In genomic region chr2:216339456-216340279, GRCh38 we compare ENCODE assay signal across 9 cellular contexts. TPM values are rescaled to one million over a fixed set of nuclear protein-coding genes. Genes with fewer than 3 reads are reported as not detected.
DNase-seq lines count a peak whose midpoint lies in the region; ATAC-seq, FAIRE-seq and TF ChIP-seq lines count a peak whose summit lies in the region.
"Had no signal": no experiment of that assay in that cellular context is flagged by ENCODE, and none has a peak within 500 bp of the region (broad histone marks: within the 10 kb centered on the region; RNA-seq: fewer than 3 reads in every experiment).

No MANE protein-coding gene starts in this region.

- no peak for FAIRE-seq in GM19239 (lab: Jason Lieb, UNC)

- H3K4me1 ChIP-seq in fibroblast of lung (ENCODE audit: control insufficient read depth, extremely low read depth, insufficient read depth, low read length) (peaks cover 23% of the 10 kb centered on the region), osteoblast (ENCODE audit: insufficient read depth, low read length) (peaks cover 32% of the 10 kb centered on the region)

- ATAC-seq in activated CD8-positive, alpha-beta memory T cell treated with anti-CD3 and anti-CD28 coated beads, Interleukin-2, amount 10 ng/mL, durations not matched to agents 7 days and 5 days, result no peak

- H3K27ac ChIP-seq in fibroblast of lung (ENCODE audit: insufficient read depth, low read length), result peak overlapping the region; percentile 63
- peak overlapping the region; percentile 43 for H3K27ac ChIP-seq in osteoblast (ENCODE audit: low read depth, low read length)

- H2AFZ ChIP-seq in fibroblast of lung (ENCODE audit: low read length) (peak overlapping the region; percentile 61), osteoblast (ENCODE audit: low read length) (peak overlapping the region; percentile 48)

- no peaks in the 10 kb centered on the region for H3K36me3 Mint-ChIP-seq in activated CD8-positive, alpha-beta memory T cell treated with anti-CD3 and anti-CD28 coated beads, Interleukin-2, amount 10 ng/mL, durations not matched to agents 7 days and 5 days

- no peaks in the 10 kb centered on the region for H3K4me1 Mint-ChIP-seq in activated CD8-positive, alpha-beta memory T cell treated with anti-CD3 and anti-CD28 coated beads, Interleukin-2, amount 10 ng/mL, durations not matched to agents 7 days and 5 days

- H3K27me3 ChIP-seq in fibroblast of lung (ENCODE audit: control insufficient read depth, insufficient read depth, low read length) (no peaks in the 10 kb centered on the region), osteoblast (ENCODE audit: insufficient read depth, low read length) (no peaks in the 10 kb centered on the region)

- DNase-seq in H4 (ENCODE audit: low spot score) (peak; percentile 66), NCI-H524 treated with DMSO at 0.1 percent for 48 hours (lab: John Stamatoyannopoulos, UW) (peak; percentile 94), fibroblast of lung (ENCODE audit: low read depth in 2 of 2) (peak; percentile 73 to 80), osteoblast (ENCODE audit: insufficient read length, low spot score, missing footprints) (peak; percentile 69), GM19239 (ENCODE audit: insufficient read length, low spot score) (no peak)
- DNase-seq in stimulated activated CD4-positive, alpha-beta T cell treated with anti-CD3 and anti-CD28 coated beads, Interleukin-2, amount 100 ng/mL, for 24 hours, result no peak
- no peak for DNase-seq in activated CD8-positive, alpha-beta memory T cell treated with anti-CD3 and anti-CD28 coated beads, Interleukin-2, amount 10 ng/mL, durations not matched to agents 7 days and 5 days
- DNase-seq in activated effector memory CD4-positive, alpha-beta T cell treated with anti-CD3 and anti-CD28 coated beads, Interleukin-2, amount 50 U/mL, for 16 hours, result no peak
- DNase-seq: activated CD4-positive, alpha-beta T cell treated with anti-CD3 and anti-CD28 coated beads, Interleukin-2, amount 10 ng/mL, durations not matched to agents 24 days and 14 days had no signal

- peak overlapping the region; percentile 55 for H3K4me2 ChIP-seq in fibroblast of lung (ENCODE audit: extremely low read depth, insufficient read depth, low read length)
- peak overlapping the region; percentile 6 for H3K4me2 ChIP-seq in osteoblast (ENCODE audit: insufficient read depth, low read length)

- no peaks in the 10 kb centered on the region for H4K20me1 ChIP-seq in fibroblast of lung (ENCODE audit: control insufficient read depth, extremely low read depth, insufficient read depth, low read length)
- no peaks in the 10 kb centered on the region for H4K20me1 ChIP-seq in osteoblast (ENCODE audit: insufficient read depth, low read length)

- H3K79me2 ChIP-seq in fibroblast of lung (ENCODE audit: control insufficient read depth, insufficient read depth, low read length), result no peaks in the 10 kb centered on the region
- H3K79me2 ChIP-seq in osteoblast (ENCODE audit: insufficient read depth, low read length), result peaks cover 5% of the 10 kb centered on the region

- no peaks in the 10 kb centered on the region for H3K9me3 Mint-ChIP-seq in activated CD8-positive, alpha-beta memory T cell treated with anti-CD3 and anti-CD28 coated beads, Interleukin-2, amount 10 ng/mL, durations not matched to agents 7 days and 5 days (ENCODE audit: low read depth)
- H3K9me3 Mint-ChIP-seq: activated CD4-positive, alpha-beta T cell treated with anti-CD3 and anti-CD28 coated beads, Interleukin-2, amount 10 ng/mL, durations not matched to agents 24 days and 14 days had no signal

- H3K27ac Mint-ChIP-seq in activated CD8-positive, alpha-beta memory T cell treated with anti-CD3 and anti-CD28 coated beads, Interleukin-2, amount 10 ng/mL, durations not matched to agents 7 days and 5 days, result no peak overlapping the region
- H3K27ac Mint-ChIP-seq: activated CD4-positive, alpha-beta T cell treated with anti-CD3 and anti-CD28 coated beads, Interleukin-2, amount 10 ng/mL, durations not matched to agents 24 days and 14 days had no signal

- peak; percentile 16 to 25 for TF ChIP-seq CTCF in fibroblast of lung (conservative IDR thresholded peaks at IDR 0.05 in 1 of 2, IDR thresholded peaks at IDR 0.05 in 1 of 2; ENCODE audit: low read depth in 1 of 2, low read length in 2 of 2)
- TF ChIP-seq CTCF in osteoblast (IDR thresholded peaks at IDR 0.05; ENCODE audit: extremely low read depth, low read depth, low read length), result no peak

- H3K9ac ChIP-seq in fibroblast of lung (ENCODE audit: insufficient read depth, low read length), result no peak overlapping the region

- no peak overlapping the region for H3K4me3 Mint-ChIP-seq in activated CD8-positive, alpha-beta memory T cell treated with anti-CD3 and anti-CD28 coated beads, Interleukin-2, amount 10 ng/mL, durations not matched to agents 7 days and 5 days
- H3K4me3 Mint-ChIP-seq: activated CD4-positive, alpha-beta T cell treated with anti-CD3 and anti-CD28 coated beads, Interleukin-2, amount 10 ng/mL, durations not matched to agents 24 days and 14 days had no signal

- H3K9me3 ChIP-seq in fibroblast of lung (ENCODE audit: control insufficient read depth, insufficient read depth, low read depth, low read length) (no peaks in the 10 kb centered on the region), osteoblast (ENCODE audit: low read depth, low read length) (no peaks in the 10 kb centered on the region)

- H3K4me3 ChIP-seq in fibroblast of lung (replicated peaks in 1 of 4; ENCODE audit: control extremely low read depth in 1 of 4, insufficient read depth in 1 of 4, low read depth in 3 of 4, low read length in 4 of 4), result peak overlapping the region in 1 of 4 experiments; percentile 17
- no peak overlapping the region for H3K4me3 ChIP-seq in osteoblast (ENCODE audit: insufficient read depth, low read length)

- H3K27me3 Mint-ChIP-seq in activated CD8-positive, alpha-beta memory T cell treated with anti-CD3 and anti-CD28 coated beads, Interleukin-2, amount 10 ng/mL, durations not matched to agents 7 days and 5 days, result peaks cover 14% of the 10 kb centered on the region

- CTCF ChIA-PET in activated CD8-positive, alpha-beta memory T cell treated with anti-CD3 and anti-CD28 coated beads, Interleukin-2, amount 10 ng/mL, durations not matched to agents 7 days and 5 days (lab: Charles Lee), result no interaction called here

- H3K36me3 ChIP-seq in fibroblast of lung (ENCODE audit: control insufficient read depth, insufficient read depth, low read length) (no peaks in the 10 kb centered on the region), osteoblast (ENCODE audit: insufficient read depth, low read length) (no peaks in the 10 kb centered on the region)

RNA-seq across cellular contexts. Expression of gene MARCHF4, which starts 32.6 kb away (rescaled TPM):
- total RNA-seq in H4 (2014; rRNA removed; shearing (Covaris generic)), result 0.15 and 0.29 TPM in 2 replicates
- 0.26 and 1.3 TPM in 2 replicates for total RNA-seq in fibroblast of lung
- 3.6 and 7.3 TPM in 2 replicates for polyA plus RNA-seq in fibroblast of lung
- 8.0 and 13.5 TPM in 2 replicates for polyA plus RNA-seq in fibroblast of lung (2012)
- polyA minus RNA-seq in fibroblast of lung (ENCODE audit: low replicate concordance), result 6.3 and 16.2 TPM in 2 replicates
- 0.72 and 1.5 TPM in 2 replicates for total RNA-seq in osteoblast
- total RNA-seq in activated CD8-positive, alpha-beta memory T cell treated with anti-CD3 and anti-CD28 coated beads, Interleukin-2, amount 10 ng/mL, durations not matched to agents 7 days and 5 days, result not detected
- total RNA-seq: activated CD4-positive, alpha-beta T cell treated with anti-CD3 and anti-CD28 coated beads, Interleukin-2, amount 10 ng/mL, durations not matched to agents 24 days and 14 days had no signal

Comparison
In these comparisons a context has a peak if more than half of its experiments do, and no peak if none do; other contexts are left out.
1. DNase-seq: peak in H4 (single experiment), NCI-H524 treated with DMSO at 0.1 percent for 48 hours (single experiment), fibroblast of lung (2 of 2) and osteoblast (single experiment); none in GM19239 (single experiment), stimulated activated CD4-positive, alpha-beta T cell treated with anti-CD3 and anti-CD28 coated beads, Interleukin-2, amount 100 ng/mL, for 24 hours (0 of 2), activated CD8-positive, alpha-beta memory T cell treated with anti-CD3 and anti-CD28 coated beads, Interleukin-2, amount 10 ng/mL, durations not matched to agents 7 days and 5 days (single experiment) and activated effector memory CD4-positive, alpha-beta T cell treated with anti-CD3 and anti-CD28 coated beads, Interleukin-2, amount 50 U/mL, for 16 hours (single experiment).